In genomic region chr1:218357211-218357892, GRCh38 we compare ENCODE assay signal across 1 cellular context.
TF ChIP-seq lines count a peak whose summit lies in the region.

No MANE protein-coding gene starts in this region.

TF ChIP-seq in A549, 52 proteins besides CTCF, POLR2A, EP300 and RAD21 (continued from another document):
- no peak for TF ChIP-seq PBX3 (IDR thresholded peaks at IDR 0.05)
- TF ChIP-seq MAX (IDR thresholded peaks at IDR 0.05): no peak
- TF ChIP-seq HES2 (IDR thresholded peaks at IDR 0.05): no peak
- TF ChIP-seq HMGXB4 (CRISPR knock-in tag; IDR thresholded peaks at IDR 0.05; ENCODE audit: borderline replicate concordance): no peak
- TF ChIP-seq RCOR1 (IDR thresholded peaks at IDR 0.05; ENCODE audit: low read depth, low read length): no peak
